1 cellular context compared by ENCODE assay signal in the genomic region with DNA sequence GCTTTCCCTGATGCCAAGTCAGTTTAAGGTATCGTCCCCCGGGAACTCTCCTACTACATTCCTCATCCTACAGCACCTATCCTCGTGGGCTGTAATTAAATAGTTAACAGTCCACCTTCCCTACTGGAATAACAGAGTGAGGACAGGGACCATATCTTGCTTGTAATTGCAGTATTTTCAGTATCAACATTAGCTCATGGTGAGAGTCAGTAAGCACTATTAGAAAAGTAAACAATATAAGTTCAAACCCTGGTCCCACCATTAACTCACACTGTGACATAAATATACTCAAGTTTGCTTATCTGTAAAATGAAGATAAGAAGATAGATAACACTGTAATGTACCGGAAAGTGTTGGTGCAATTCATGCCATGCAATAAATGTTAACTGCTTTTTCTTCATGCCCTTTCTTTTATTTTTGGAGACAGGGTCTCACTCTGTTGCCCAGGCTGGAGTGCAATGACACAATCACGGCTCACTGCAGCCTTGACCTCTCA.
TF ChIP-seq lines count a peak whose summit lies in the region.

No MANE protein-coding gene starts in this region.

TF ChIP-seq in IMR-90, 13 proteins besides CTCF, POLR2A, EP300 and RAD21 (continued from another document):
- no peak for TF ChIP-seq NFE2L2 (IDR thresholded peaks at IDR 0.05; ENCODE audit: low read depth, low read length)
- no peak for TF ChIP-seq MXI1 (IDR thresholded peaks at IDR 0.05; ENCODE audit: borderline replicate concordance, low read depth, low read length)
- no peak for TF ChIP-seq BHLHE40 (IDR thresholded peaks at IDR 0.05; ENCODE audit: low read depth, low read length)
- TF ChIP-seq, protein P1, sequence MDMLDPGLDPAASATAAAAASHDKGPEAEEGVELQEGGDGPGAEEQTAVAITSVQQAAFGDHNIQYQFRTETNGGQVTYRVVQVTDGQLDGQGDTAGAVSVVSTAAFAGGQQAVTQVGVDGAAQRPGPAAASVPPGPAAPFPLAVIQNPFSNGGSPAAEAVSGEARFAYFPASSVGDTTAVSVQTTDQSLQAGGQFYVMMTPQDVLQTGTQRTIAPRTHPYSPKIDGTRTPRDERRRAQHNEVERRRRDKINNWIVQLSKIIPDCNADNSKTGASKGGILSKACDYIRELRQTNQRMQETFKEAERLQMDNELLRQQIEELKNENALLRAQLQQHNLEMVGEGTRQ (IDR thresholded peaks at IDR 0.05; ENCODE audit: low read depth, low read length): no peak
- TF ChIP-seq RFX5 (IDR thresholded peaks at IDR 0.05; ENCODE audit: low read depth, low read length): no peak
- TF ChIP-seq MAFK (IDR thresholded peaks at IDR 0.05; ENCODE audit: low read depth, low read length): no peak
- TF ChIP-seq CEBPB (IDR thresholded peaks at IDR 0.05; ENCODE audit: low read depth, low read length): no peak
- TF ChIP-seq MAZ (IDR thresholded peaks at IDR 0.05; ENCODE audit: borderline replicate concordance, low read depth, low read length): no peak
- no peak for TF ChIP-seq CHD1 (IDR thresholded peaks at IDR 0.05; ENCODE audit: low read depth, low read length)
- TF ChIP-seq SMC3 (IDR thresholded peaks at IDR 0.05; ENCODE audit: low read depth, low read length): no peak
TF ChIP-seq in IMR-90: peak in this region for 0.
